10 cellular contexts compared by ENCODE assay signal in the genomic region with DNA sequence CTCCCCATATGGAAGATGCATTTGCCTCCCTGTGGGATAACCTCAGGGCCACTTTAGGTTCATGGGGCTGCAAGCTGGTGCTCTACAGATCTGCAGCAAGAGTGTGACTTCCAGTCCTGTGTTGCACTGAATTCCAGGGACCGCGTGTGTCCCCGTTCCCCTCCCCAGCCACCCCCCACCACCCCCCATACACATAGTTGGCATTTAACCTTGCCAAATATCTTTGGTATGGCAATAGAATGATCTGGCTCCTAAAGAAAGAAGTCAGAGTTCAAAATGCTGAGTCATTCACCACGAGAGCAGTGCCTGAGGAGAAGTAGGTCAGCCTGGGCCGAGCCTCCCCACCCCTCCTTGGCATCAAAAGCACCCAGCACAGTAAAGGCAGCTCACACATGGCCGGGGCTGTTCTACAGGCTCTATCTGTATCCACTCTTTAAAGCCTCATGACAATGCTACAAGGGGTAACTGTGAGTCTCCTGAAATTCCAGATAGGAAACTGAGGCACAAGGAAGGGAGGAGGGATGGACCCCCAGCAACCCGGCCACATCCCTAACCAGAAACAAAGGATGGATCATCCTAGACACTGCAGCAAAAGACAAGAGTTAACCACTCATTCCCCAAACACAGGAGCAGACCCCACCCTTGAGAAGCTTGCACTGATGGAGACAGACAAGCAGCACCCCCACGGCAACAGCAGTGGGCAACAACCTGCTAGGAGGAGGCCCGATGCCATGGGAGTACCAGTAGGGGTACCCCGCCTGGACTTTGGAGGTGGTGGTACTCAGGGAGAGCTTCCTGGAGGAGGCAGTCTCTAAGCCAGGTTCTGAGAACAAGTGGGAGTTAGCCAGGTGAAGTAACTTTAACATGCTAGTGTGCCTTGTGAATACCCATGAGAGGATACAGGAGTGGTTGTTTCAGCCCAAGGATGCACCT.
DNase-seq lines count a peak whose midpoint lies in the region; ATAC-seq and TF ChIP-seq lines count a peak whose summit lies in the region.
"Had no signal": no experiment of that assay in that cellular context is flagged by ENCODE, and none has a peak within 500 bp of the region (broad histone marks: within the 10 kb centered on the region; RNA-seq: fewer than 3 reads in every experiment).

No MANE protein-coding gene starts in this region.

- H2AFZ ChIP-seq in ACC112 (ENCODE audit: low read length, unreplicated experiment) (no peak overlapping the region), OCI-LY7 (ENCODE audit: low read length) (no peak overlapping the region)

- H3K36me3 ChIP-seq in ACC112 (ENCODE audit: insufficient read depth, low read length) = no peaks in the 10 kb centered on the region
- no peaks in the 10 kb centered on the region for H3K36me3 ChIP-seq in breast epithelium
- no peaks in the 10 kb centered on the region for H3K36me3 ChIP-seq in lung (ENCODE audit: control insufficient read depth in 2 of 2, insufficient read depth in 2 of 2, low read length in 2 of 2)
- H3K36me3 ChIP-seq in OCI-LY7 (ENCODE audit: insufficient read depth, low read length) = no peaks in the 10 kb centered on the region

- ATAC-seq in lung (ENCODE audit: insufficient read depth, low FRiP score) = peak; percentile 71

- H3K4me2 ChIP-seq in OCI-LY7 (ENCODE audit: low read length) = no peak overlapping the region

- no peaks in the 10 kb centered on the region for H3K79me2 ChIP-seq in ACC112 (ENCODE audit: control insufficient read depth, insufficient read depth, low read length, unreplicated experiment)
- no peaks in the 10 kb centered on the region for H3K79me2 ChIP-seq in OCI-LY7 (ENCODE audit: insufficient read depth, low read depth, low read length)

- H3K9me2 ChIP-seq in OCI-LY7 (ENCODE audit: insufficient read depth, low read length) = no peaks in the 10 kb centered on the region

- TF ChIP-seq POLR2A in breast epithelium (IDR thresholded peaks at IDR 0.05) = no peak

- peaks cover 21% of the 10 kb centered on the region for H3K4me1 ChIP-seq in ACC112 (ENCODE audit: control insufficient read depth, insufficient read depth, low read length, unreplicated experiment)
- peaks cover 7 to 11% of the 10 kb centered on the region in 2 donors for H3K4me1 ChIP-seq in breast epithelium
- H3K4me1 ChIP-seq in lung (ENCODE audit: control insufficient read depth in 2 of 2, insufficient read depth in 2 of 2, low read length in 2 of 2) = peaks cover 4 to 6% of the 10 kb centered on the region in 2 donors
- no peaks in the 10 kb centered on the region for H3K4me1 ChIP-seq in OCI-LY7 (ENCODE audit: insufficient read depth, low read length, poor library complexity, severe bottlenecking)

- POLR2A ChIA-PET in OCI-LY7 (lab: Charles Lee) = interaction anchor here (0.5 to 0.7 kb wide), 2 partner anchors 38 to 1608 kb away, joined by 3 read pairs; no protein-coding TSS in a partner anchor

- CTCF ChIA-PET in OCI-LY7 (lab: Charles Lee; ENCODE audit: unreplicated experiment) = no interaction called here

- no peaks in the 10 kb centered on the region for H4K20me1 ChIP-seq in OCI-LY7 (ENCODE audit: insufficient read depth, low read length)

- H3K4me3 ChIP-seq in ACC112 (ENCODE audit: low read depth, low read length) = no peak overlapping the region
- no peak overlapping the region for H3K4me3 ChIP-seq in breast epithelium
- no peak overlapping the region for H3K4me3 ChIP-seq in lung
- H3K4me3 ChIP-seq in OCI-LY7 (ENCODE audit: low read depth, low read length, poor library complexity, severe bottlenecking) = no peak overlapping the region
- H3K4me3 ChIP-seq: dorsolateral prefrontal cortex had no signal

- BruUV-seq in OCI-LY7 (replicated peaks; lab: Mats Ljungman, UMichigan) = no TSS peak

- H3K27me3 ChIP-seq in ACC112 (ENCODE audit: insufficient read depth, low read length) (no peaks in the 10 kb centered on the region), breast epithelium (no peaks in the 10 kb centered on the region), lung (ENCODE audit: control insufficient read depth, insufficient read depth) (no peaks in the 10 kb centered on the region)

- 48 to 55% methylated on average over 10 of the region's 10 CpGs for WGBS in lung, 2 donors

- TF ChIP-seq CTCF in breast epithelium (IDR thresholded peaks at IDR 0.05) (no peak), lung (IDR thresholded peaks at IDR 0.05; ENCODE audit: control extremely low read depth, extremely low read depth) (no peak), OCI-LY7 (conservative IDR thresholded peaks at IDR 0.05; ENCODE audit: low read length) (no peak)

- H3K9me3 ChIP-seq in breast epithelium = peaks cover 0 to 3% of the 10 kb centered on the region in 2 donors
- no peaks in the 10 kb centered on the region for H3K9me3 ChIP-seq in lung (ENCODE audit: control insufficient read depth in 2 of 2, insufficient read depth in 1 of 2, low read length in 1 of 2)
- no peaks in the 10 kb centered on the region for H3K9me3 ChIP-seq in OCI-LY7 (ENCODE audit: low read length)

- H3K27ac ChIP-seq in ACC112 (ENCODE audit: low read depth, low read length) = 0 out of 2 replicates have a peak overlapping the region, but pooled peaks have one; percentile 13
- H3K27ac ChIP-seq in breast epithelium = peak overlapping the region; percentile 62 to 71
- H3K27ac ChIP-seq in lung (ENCODE audit: low read depth in 1 of 2, low read length in 1 of 2) = no peak overlapping the region
- H3K27ac ChIP-seq in OCI-LY7 (ENCODE audit: low read depth, low read length, poor library complexity, severe bottlenecking) = no peak overlapping the region
- H3K27ac ChIP-seq: dorsolateral prefrontal cortex had no signal

- intact Hi-C loops in breast epithelium (cut with DNase I; ENCODE audit: low total_unique reads) = no loop called here
- intact Hi-C loops in OCI-LY7 (cut with micrococcal nuclease; ENCODE audit: unreplicated experiment) = no loop called here

- DNase-seq in LHCN-M2 (ENCODE audit: low read depth) (peak; percentile 64), breast epithelium (ENCODE audit: low spot score in 2 of 2) (peak; percentile 74 to 77), lung (ENCODE audit: low spot score) (peak; percentile 45), hippocampal formation (lab: John Stamatoyannopoulos, UW) (no peak), NCI-H2227 (lab: John Stamatoyannopoulos, UW; ENCODE audit: unreplicated experiment) (no peak), OCI-LY7 (ENCODE audit: low spot score) (no peak)
- no peak for DNase-seq in stimulated activated CD4-positive, alpha-beta T cell treated with anti-CD3 and anti-CD28 coated beads, Interleukin-4, amount 100 ng/mL, for 24 hours
- DNase-seq: NCI-H748 treated with DMSO at 0.1 percent for 48 hours had no signal

Comparison
In these comparisons a context has a peak if more than half of its experiments do, and no peak if none do; other contexts are left out.
1. H3K27ac ChIP-seq: peak in ACC112 (single experiment) and breast epithelium (2 of 2); none in lung (0 of 2) and OCI-LY7 (single experiment).
2. DNase-seq: peak in LHCN-M2 (single experiment), breast epithelium (2 of 2) and lung (single experiment); none in hippocampal formation (0 of 2), stimulated activated CD4-positive, alpha-beta T cell treated with anti-CD3 and anti-CD28 coated beads, Interleukin-4, amount 100 ng/mL, for 24 hours (single experiment), NCI-H2227 (single experiment) and OCI-LY7 (single experiment).